1 cellular context compared by ENCODE assay signal in genomic region chr5:158484968-158485367, GRCh38.
TF ChIP-seq lines count a peak whose summit lies in the region.

No MANE protein-coding gene starts in this region.

TF ChIP-seq in WTC11, 78 proteins besides CTCF, POLR2A, EP300 and RAD21 (continued from another document):
- TF ChIP-seq ETV6 (CRISPR knock-in tag; IDR thresholded peaks at IDR 0.05): no peak
- TF ChIP-seq NFATC4 (CRISPR knock-in tag; IDR thresholded peaks at IDR 0.05): no peak
- TF ChIP-seq E2F5 (CRISPR knock-in tag; IDR thresholded peaks at IDR 0.05): no peak
- TF ChIP-seq JAZF1 (CRISPR knock-in tag; IDR thresholded peaks at IDR 0.05): no peak
